16 cellular contexts compared by ENCODE assay signal in genomic region chr1:75611014-75611413, GRCh38. TPM values are rescaled to one million over a fixed set of nuclear protein-coding genes. Genes with fewer than 3 reads are reported as not detected.
DNase-seq lines count a peak whose midpoint lies in the region; ATAC-seq and TF ChIP-seq lines count a peak whose summit lies in the region.
"Had no signal": no experiment of that assay in that cellular context is flagged by ENCODE, and none has a peak within 500 bp of the region (broad histone marks: within the 10 kb centered on the region; RNA-seq: fewer than 3 reads in every experiment).

Gene SLC44A5, minus strand, starts transcription at chr1:75611114. Its CDS starts 69,667 bp downstream, at chr1:75541447.

- H3F3A ChIP-seq in neural progenitor cell (ENCODE audit: low read depth) = peaks cover 4% of the 10 kb centered on the region

- H4K20me1 ChIP-seq in BLaER1 treated with 17β-estradiol and CSF1 and Interleukin-3, amounts not matched to agents 10 nM and 100 nM = no peaks in the 10 kb centered on the region
- peaks cover 29% of the 10 kb centered on the region for H4K20me1 ChIP-seq in neural progenitor cell (ENCODE audit: low read depth)

- peaks cover 0 to 5% (median 0%) of the 10 kb centered on the region in 11 experiments; a peak in 1 of 22 replicates for H3K9me3 ChIP-seq in BLaER1 treated with 17β-estradiol and CSF1 and Interleukin-3, amounts not matched to agents 10 nM and 100 nM (replicated peaks in 1 of 11)
- no peaks in the 10 kb centered on the region for H3K9me3 ChIP-seq in neural progenitor cell (ENCODE audit: low read depth)

- H3K4me3 Mint-ChIP-seq in neural progenitor cell (no peak within 1 kb of the TSS), type B pancreatic cell (no peak within 1 kb of the TSS)
- H3K4me3 Mint-ChIP-seq: B cell; CD4-positive, alpha-beta T cell had no signal

- H3K36me3 Mint-ChIP-seq in neural progenitor cell (no peaks in the 10 kb centered on the region), type B pancreatic cell (no peaks in the 10 kb centered on the region)

- H3K4me1 ChIP-seq in BLaER1 treated with 17β-estradiol and CSF1 and Interleukin-3, amounts not matched to agents 10 nM and 100 nM = peaks cover 6 to 18% (median 10%) of the 10 kb centered on the region in 10 experiments; a peak in 12 of 20 replicates
- peaks cover 10% of the 10 kb centered on the region for H3K4me1 ChIP-seq in neural progenitor cell

- no peak within 1 kb of the TSS for H3K9ac ChIP-seq in BLaER1 treated with 17β-estradiol and CSF1 and Interleukin-3, amounts not matched to agents 10 nM and 100 nM
- H3K9ac ChIP-seq in neural progenitor cell = no peak within 1 kb of the TSS

- H3K27ac ChIP-seq in BLaER1 treated with 17β-estradiol and CSF1 and Interleukin-3, amounts not matched to agents 10 nM and 100 nM = no peak within 1 kb of the TSS
- H3K27ac ChIP-seq in neural progenitor cell = no peak within 1 kb of the TSS
- no peak within 1 kb of the TSS for H3K27ac ChIP-seq in temporal lobe (ENCODE audit: low read depth, low read length)
- H3K27ac ChIP-seq: C4-2B had no signal

- H3K27ac Mint-ChIP-seq in neural progenitor cell (no peak within 1 kb of the TSS), type B pancreatic cell (no peak within 1 kb of the TSS)
- H3K27ac Mint-ChIP-seq: B cell; CD4-positive, alpha-beta T cell had no signal

- no peak for ATAC-seq in HG03439 (IDR thresholded peaks at IDR 0.05; ENCODE audit: unreplicated experiment)
- ATAC-seq: HCT116 had no signal

- peaks cover 3% of the 10 kb centered on the region for H3K9me3 Mint-ChIP-seq in neural progenitor cell
- H3K9me3 Mint-ChIP-seq in type B pancreatic cell = no peaks in the 10 kb centered on the region

- H3K4me1 Mint-ChIP-seq in neural progenitor cell (peaks cover 17% of the 10 kb centered on the region), type B pancreatic cell (ENCODE audit: unreplicated experiment) (peaks cover 7% of the 10 kb centered on the region)

- TF ChIP-seq CTCF in neural progenitor cell (IDR thresholded peaks at IDR 0.05) (no peak), type B pancreatic cell (conservative IDR thresholded peaks at IDR 0.05) (no peak)

- H3K36me3 ChIP-seq in BLaER1 treated with 17β-estradiol and CSF1 and Interleukin-3, amounts not matched to agents 10 nM and 100 nM = no peaks in the 10 kb centered on the region
- no peaks in the 10 kb centered on the region for H3K36me3 ChIP-seq in neural progenitor cell

- H3K27me3 ChIP-seq in BLaER1 treated with 17β-estradiol and CSF1 and Interleukin-3, amounts not matched to agents 10 nM and 100 nM = peaks cover 0 to 11% (median 0%) of the 10 kb centered on the region in 11 experiments; a peak in 3 of 22 replicates
- H3K27me3 ChIP-seq in neural progenitor cell = peaks cover 29% of the 10 kb centered on the region

- no peak within 1 kb of the TSS for H3K4me3 ChIP-seq in BLaER1 treated with 17β-estradiol and CSF1 and Interleukin-3, amounts not matched to agents 10 nM and 100 nM
- H3K4me3 ChIP-seq in neural progenitor cell = no peak within 1 kb of the TSS

- H3K27me3 Mint-ChIP-seq in neural progenitor cell (ENCODE audit: insufficient read depth, low read depth) = peaks cover 4% of the 10 kb centered on the region
- H3K27me3 Mint-ChIP-seq in type B pancreatic cell = peaks cover 68% of the 10 kb centered on the region

- H3K79me2 ChIP-seq in neural progenitor cell (ENCODE audit: low read depth) = no peaks in the 10 kb centered on the region

- no peak for DNase-seq in cerebellum (ENCODE audit: low spot score)
- DNase-seq in neural progenitor cell (ENCODE audit: low spot score) = no peak
- no peak for DNase-seq in putamen (ENCODE audit: low spot score)
- DNase-seq in type B pancreatic cell (ENCODE audit: extremely low spot score, unreplicated experiment) = no peak
- DNase-seq: CD4-positive, alpha-beta T cell; DMS153; DMS79; GDM1; GOT3; H7 had no signal

- H3K4me2 ChIP-seq in BLaER1 treated with 17β-estradiol and CSF1 and Interleukin-3, amounts not matched to agents 10 nM and 100 nM = peak within 1 kb of the TSS in 8 of 11 experiments; percentile 1 to 38 (median 16); a peak in 8 of 22 replicates
- no peak within 1 kb of the TSS for H3K4me2 ChIP-seq in neural progenitor cell

- no peak within 1 kb of the TSS for H2AFZ ChIP-seq in neural progenitor cell (replicated peaks)

RNA-seq across cellular contexts. Expression of gene SLC44A5, which starts in this region (rescaled TPM):
- total RNA-seq in cerebellum (31.6 TPM), neural progenitor cell (ENCODE audit: low replicate concordance) (13.5 and 25.3 TPM in 2 replicates), temporal lobe (141 TPM), type B pancreatic cell (ENCODE audit: low replicate concordance) (1.3 and 2.4 TPM in 2 replicates)
- total RNA-seq: CD4-positive, alpha-beta T cell had no signal
